ENCODE assay signal across 10 cellular contexts in the genomic region with DNA sequence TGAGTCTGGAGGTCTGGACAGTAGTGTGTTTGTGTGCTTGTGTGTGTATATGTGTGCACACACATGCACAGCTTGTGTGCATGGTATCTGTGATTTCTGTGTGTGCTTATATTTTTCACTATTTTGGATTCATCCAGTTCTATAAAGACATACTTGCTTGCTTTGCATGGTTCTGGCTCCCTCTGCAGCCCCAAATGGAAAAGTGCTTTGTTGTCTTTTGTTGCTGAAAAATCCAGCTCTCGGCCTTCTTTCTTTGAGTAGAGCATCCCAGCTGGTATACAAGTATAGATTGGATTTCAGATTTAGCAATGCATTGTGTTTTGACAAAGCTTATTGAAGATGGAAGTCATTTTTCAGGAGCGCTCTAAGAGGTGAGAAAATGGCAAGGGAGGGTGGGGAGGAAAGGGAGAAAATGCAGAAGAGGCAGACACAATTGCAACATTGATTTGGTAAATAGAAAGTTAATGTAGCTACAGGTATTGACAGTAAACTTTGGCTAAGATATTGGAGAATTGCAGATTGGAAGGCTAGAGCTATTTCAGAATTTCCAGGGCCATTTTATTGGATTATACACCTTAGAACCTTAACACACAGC.
DNase-seq lines count a peak whose midpoint lies in the region; ATAC-seq, FAIRE-seq and TF ChIP-seq lines count a peak whose summit lies in the region.
"Had no signal": no experiment of that assay in that cellular context is flagged by ENCODE, and none has a peak within 500 bp of the region (broad histone marks: within the 10 kb centered on the region; RNA-seq: fewer than 3 reads in every experiment).

No MANE protein-coding gene starts in this region.

- DNase-seq in Ammon's horn (ENCODE audit: low spot score) (peak; percentile 76), HTR-8/SVneo (ENCODE audit: insufficient read length, low spot score) (peak; percentile 2), RPMI8226 (peak; percentile 50), heart right ventricle (peak in 1 of 2 donors; percentile 23), skeletal muscle cell (ENCODE audit: low read depth) (peak; percentile 8), OCI-M2 (lab: John Stamatoyannopoulos, UW; ENCODE audit: unreplicated experiment) (no peak)

- intact Hi-C loops in heart right ventricle (cut with DNase I), result loop anchor here in 2 of 10 donors (10.0 kb wide), 1 partner anchor 1757 kb away; no protein-coding TSS in a partner anchor

- peaks cover 0 to 15% (median 12%) of the 10 kb centered on the region in 9 donors for H3K4me1 ChIP-seq in heart right ventricle

- FAIRE-seq in HTR-8/SVneo (lab: Jason Lieb, UNC), result no peak
- FAIRE-seq: colon had no signal

- peak in 3 of 8 donors; percentile 33 to 55 (median 54) for ATAC-seq in heart right ventricle
- ATAC-seq in HG02763 (IDR thresholded peaks at IDR 0.05; ENCODE audit: unreplicated experiment), result no peak
- no peak for ATAC-seq in GM18909 (IDR thresholded peaks at IDR 0.05; ENCODE audit: poor library complexity, unreplicated experiment)
- ATAC-seq: HCT116 had no signal

- no peaks in the 10 kb centered on the region for H3K9me3 ChIP-seq in heart right ventricle

- no peaks in the 10 kb centered on the region for H3K36me3 ChIP-seq in heart right ventricle

- no peak overlapping the region for H3K4me3 ChIP-seq in heart right ventricle
- no peak overlapping the region for H3K4me3 ChIP-seq in skeletal muscle cell (ENCODE audit: low read depth, low read length)

- no peak overlapping the region for H3K27ac ChIP-seq in heart right ventricle

- 69 to 76% methylated on average over 2 of the region's 2 CpGs for WGBS in heart right ventricle, 2 donors

- no peaks in the 10 kb centered on the region for H3K27me3 ChIP-seq in heart right ventricle

- peak; percentile 55 to 79 (median 69) for TF ChIP-seq CTCF in heart right ventricle (IDR thresholded peaks at IDR 0.05)
